ENCODE assay signal across 8 cellular contexts in genomic region chr3:154324919-154325318, GRCh38. TPM values are rescaled to one million over a fixed set of nuclear protein-coding genes. Genes with fewer than 3 reads are reported as not detected.
DNase-seq lines count a peak whose midpoint lies in the region; ATAC-seq and TF ChIP-seq lines count a peak whose summit lies in the region.

No MANE protein-coding gene starts in this region.

- H3K36me3 ChIP-seq in HUES6 (ENCODE audit: control insufficient read depth, insufficient read depth, low read length) (peaks cover 8% of the 10 kb centered on the region; the same call in 1 of the 2 replicates), ascending aorta (no peaks in the 10 kb centered on the region), vagina (no peaks in the 10 kb centered on the region)

- H3K9me3 ChIP-seq in HUES6 (ENCODE audit: control insufficient read depth, insufficient read depth, low read depth, low read length), result no peaks in the 10 kb centered on the region
- H3K9me3 ChIP-seq in ascending aorta, result no peaks in the 10 kb centered on the region
- no peaks in the 10 kb centered on the region for H3K9me3 ChIP-seq in vagina

- peak overlapping the region; percentile 94 for H3K4me3 Mint-ChIP-seq in memory B cell

- TF ChIP-seq CTCF in AG04449 (IDR thresholded peaks at IDR 0.05; ENCODE audit: insufficient read depth, low read length, missing control alignments), result no peak
- TF ChIP-seq CTCF in ascending aorta (IDR thresholded peaks at IDR 0.05), result no peak
- TF ChIP-seq CTCF in vagina (IDR thresholded peaks at IDR 0.05), result no peak

- H3K9ac ChIP-seq in HUES6 (ENCODE audit: low read length), result peak overlapping the region; percentile 92

- peaks cover 12% of the 10 kb centered on the region for H3K4me1 Mint-ChIP-seq in memory B cell

- no peak for DNase-seq in AG04449 (ENCODE audit: low read depth, low spot score)
- no peak for DNase-seq in ascending aorta (ENCODE audit: low spot score in 2 of 2)
- DNase-seq in memory B cell (ENCODE audit: low spot score in 2 of 2), result no peak
- no peak for DNase-seq in vagina (ENCODE audit: extremely low spot score in 2 of 2)
- DNase-seq in GM03348 (ENCODE audit: low spot score), result no peak
- no peak for DNase-seq in effector CD8-positive, alpha-beta T cell (lab: John Stamatoyannopoulos, UW)
- DNase-seq in GM19238 (ENCODE audit: insufficient read length, low spot score), result no peak

- peak overlapping the region; percentile 80 for H3K4me3 ChIP-seq in AG04449 (ENCODE audit: low read depth, low read length)
- peak overlapping the region; percentile 98 for H3K4me3 ChIP-seq in HUES6 (ENCODE audit: low read depth, low read length)
- peak overlapping the region; percentile 73 to 82 for H3K4me3 ChIP-seq in ascending aorta
- peak overlapping the region; percentile 73 to 80 for H3K4me3 ChIP-seq in vagina

- H3K9me3 Mint-ChIP-seq in memory B cell, result no peaks in the 10 kb centered on the region

- no peak overlapping the region for H3K27ac ChIP-seq in HUES6 (ENCODE audit: low read depth, low read length)
- peak overlapping the region; percentile 79 to 90 for H3K27ac ChIP-seq in ascending aorta
- H3K27ac ChIP-seq in vagina, result peak overlapping the region; percentile 87

- intact Hi-C loops in ascending aorta (cut with DNase I) (loop anchor here (5.0 kb wide), 1 partner anchor 1163 kb away; the partner anchor contains the start of gene RAP2B), vagina (cut with DNase I) (no loop called here)

- CTCF ChIA-PET in AG04449 (lab: Yijun Ruan, JAX), result interaction anchor here (1.1 to 1.4 kb wide), 3 partner anchors 9 to 11 kb away, joined by 3 to 8 read pairs (median 4); no protein-coding TSS in a partner anchor

- H3K27me3 Mint-ChIP-seq in memory B cell, result no peaks in the 10 kb centered on the region

- H3K4me1 ChIP-seq in HUES6 (ENCODE audit: control insufficient read depth, insufficient read depth, low read length) (peaks cover 8% of the 10 kb centered on the region), ascending aorta (peaks cover 0 to 19% of the 10 kb centered on the region in 2 donors), vagina (peaks cover 42% of the 10 kb centered on the region)

- ATAC-seq in memory B cell (ENCODE audit: low read depth), result no peak

- H3K27me3 ChIP-seq in HUES6 (ENCODE audit: control insufficient read depth, insufficient read depth, low read length) (no peaks in the 10 kb centered on the region), ascending aorta (no peaks in the 10 kb centered on the region), vagina (no peaks in the 10 kb centered on the region)

- H3K36me3 Mint-ChIP-seq in memory B cell, result peaks cover 4% of the 10 kb centered on the region

- POLR2A ChIA-PET in AG04449 (lab: Yijun Ruan, JAX), result no interaction called here

- no peak for TF ChIP-seq POLR2A in vagina (IDR thresholded peaks at IDR 0.05)

- H3K27ac Mint-ChIP-seq in memory B cell, result peak overlapping the region; percentile 100

RNA-seq across cellular contexts. Expression of gene DHX36, which starts 0.6 kb away (rescaled TPM):
- total RNA-seq in ascending aorta (16.8 TPM), vagina (52.3 TPM)
